ENCODE assay signal across 10 cellular contexts in genomic region chr11:60887531-60887930, GRCh38. TPM values are rescaled to one million over a fixed set of nuclear protein-coding genes. Genes with fewer than 3 reads are reported as not detected.
DNase-seq lines count a peak whose midpoint lies in the region; ATAC-seq and TF ChIP-seq lines count a peak whose summit lies in the region.
"Had no signal": no experiment of that assay in that cellular context is flagged by ENCODE, and none has a peak within 500 bp of the region (broad histone marks: within the 10 kb centered on the region; RNA-seq: fewer than 3 reads in every experiment).

No MANE protein-coding gene starts in this region.

- H3K9me3 Mint-ChIP-seq in activated CD4-positive, alpha-beta T cell treated with anti-CD3 and anti-CD28 coated beads, Interleukin-2, amount 10 ng/mL, durations not matched to agents 7 days and 5 days = no peaks in the 10 kb centered on the region

- peaks cover 28% of the 10 kb centered on the region for H3K36me3 Mint-ChIP-seq in activated CD4-positive, alpha-beta T cell treated with anti-CD3 and anti-CD28 coated beads, Interleukin-2, amount 10 ng/mL, durations not matched to agents 7 days and 5 days (ENCODE audit: low read depth)

- H3K4me1 Mint-ChIP-seq in activated CD4-positive, alpha-beta T cell treated with anti-CD3 and anti-CD28 coated beads, Interleukin-2, amount 10 ng/mL, durations not matched to agents 7 days and 5 days = peaks cover 3% of the 10 kb centered on the region

- POLR2A ChIA-PET in activated CD4-positive, alpha-beta T cell treated with anti-CD3 and anti-CD28 coated beads, Interleukin-2, amount 10 ng/mL, durations not matched to agents 7 days and 5 days (lab: Charles Lee) = interaction anchor here (0.5 to 0.6 kb wide), 3 partner anchors 19 to 69 kb away, joined by 3 to 7 read pairs (median 3); partner anchors contain the start of gene PRPF19

- DNase-seq in D341Med (ENCODE audit: low spot score) (peak; percentile 68), NCI-H2029 treated with DMSO at 0.1 percent for 48 hours (lab: John Stamatoyannopoulos, UW) (peak; percentile 76), glomerular visceral epithelial cell (ENCODE audit: extremely low spot score) (peak; percentile 67), retinal pigment epithelial cell (ENCODE audit: low read depth) (no peak), GM19240 (ENCODE audit: insufficient read length, low spot score) (no peak)
- peak; percentile 58 for DNase-seq in activated CD4-positive, alpha-beta T cell treated with anti-CD3 and anti-CD28 coated beads, Interleukin-2, amount 10 ng/mL, durations not matched to agents 7 days and 5 days

- H3K4me3 ChIP-seq in retinal pigment epithelial cell (ENCODE audit: low read length) = no peak overlapping the region
- H3K4me3 ChIP-seq: SJSA1 had no signal

- peak; percentile 78 for TF ChIP-seq CTCF in retinal pigment epithelial cell (conservative IDR thresholded peaks at IDR 0.05; ENCODE audit: low read depth, low read length)

- no peaks in the 10 kb centered on the region for H3K27me3 Mint-ChIP-seq in activated CD4-positive, alpha-beta T cell treated with anti-CD3 and anti-CD28 coated beads, Interleukin-2, amount 10 ng/mL, durations not matched to agents 7 days and 5 days

- H3K4me3 Mint-ChIP-seq in activated CD4-positive, alpha-beta T cell treated with anti-CD3 and anti-CD28 coated beads, Interleukin-2, amount 10 ng/mL, durations not matched to agents 7 days and 5 days = no peak overlapping the region

- ATAC-seq in GM21515 (IDR thresholded peaks at IDR 0.05; ENCODE audit: unreplicated experiment) (peak; percentile 52), GM18870 (IDR thresholded peaks at IDR 0.05; ENCODE audit: unreplicated experiment) (no peak)

- no peak overlapping the region for H3K27ac Mint-ChIP-seq in activated CD4-positive, alpha-beta T cell treated with anti-CD3 and anti-CD28 coated beads, Interleukin-2, amount 10 ng/mL, durations not matched to agents 7 days and 5 days

- CTCF ChIA-PET in activated CD4-positive, alpha-beta T cell treated with anti-CD3 and anti-CD28 coated beads, Interleukin-2, amount 10 ng/mL, durations not matched to agents 7 days and 5 days (lab: Charles Lee) = interaction anchor here (1.0 to 2.3 kb wide), 22 partner anchors 9 to 241 kb away, joined by 3 to 42 read pairs (median 6); partner anchors contain the start of genes PTGDR2 and ZP1

RNA-seq across cellular contexts. Expression of gene PRPF19, which starts 18.9 kb away (rescaled TPM):
- 100 to 1,000 TPM; 125 to 128 TPM for total RNA-seq in activated CD4-positive, alpha-beta T cell treated with anti-CD3 and anti-CD28 coated beads, Interleukin-2, amount 10 ng/mL, durations not matched to agents 7 days and 5 days

RNA-seq across cellular contexts. Expression of gene ZP1, which starts 20.2 kb away (rescaled TPM):
- not detected for total RNA-seq in activated CD4-positive, alpha-beta T cell treated with anti-CD3 and anti-CD28 coated beads, Interleukin-2, amount 10 ng/mL, durations not matched to agents 7 days and 5 days
- total RNA-seq: mononuclear cell, SJSA1 had no signal

RNA-seq across cellular contexts. Expression of gene TMEM109, which starts 26.4 kb away (rescaled TPM):
- 100 to 1,000 TPM; 114 to 119 TPM for total RNA-seq in activated CD4-positive, alpha-beta T cell treated with anti-CD3 and anti-CD28 coated beads, Interleukin-2, amount 10 ng/mL, durations not matched to agents 7 days and 5 days

RNA-seq across cellular contexts. Expression of gene PTGDR2, which starts 31.8 kb away (rescaled TPM):
- 1 to 10 TPM; 1.3 to 1.4 TPM for total RNA-seq in activated CD4-positive, alpha-beta T cell treated with anti-CD3 and anti-CD28 coated beads, Interleukin-2, amount 10 ng/mL, durations not matched to agents 7 days and 5 days
- total RNA-seq: SJSA1 had no signal

RNA-seq across cellular contexts. Expression of gene TMEM132A, which starts 36.7 kb away (rescaled TPM):
- total RNA-seq in activated CD4-positive, alpha-beta T cell treated with anti-CD3 and anti-CD28 coated beads, Interleukin-2, amount 10 ng/mL, durations not matched to agents 7 days and 5 days = under 1 TPM; 0.40 to 0.47 TPM

Comparison
In these comparisons a context has a peak if more than half of its experiments do, and no peak if none do; other contexts are left out.
1. DNase-seq: peak in D341Med (single experiment), NCI-H2029 treated with DMSO at 0.1 percent for 48 hours (single experiment), activated CD4-positive, alpha-beta T cell treated with anti-CD3 and anti-CD28 coated beads, Interleukin-2, amount 10 ng/mL, durations not matched to agents 7 days and 5 days (single experiment) and glomerular visceral epithelial cell (single experiment); none in retinal pigment epithelial cell (single experiment) and GM19240 (single experiment).